23 cellular contexts compared by ENCODE assay signal in genomic region chr3:23889401-23889800, GRCh38. TPM values are rescaled to one million over a fixed set of nuclear protein-coding genes. Genes with fewer than 3 reads are reported as not detected.
DNase-seq lines count a peak whose midpoint lies in the region; ATAC-seq, FAIRE-seq and TF ChIP-seq lines count a peak whose summit lies in the region.
"Had no signal": no experiment of that assay in that cellular context is flagged by ENCODE, and none has a peak within 500 bp of the region (broad histone marks: within the 10 kb centered on the region; RNA-seq: fewer than 3 reads in every experiment).

No MANE protein-coding gene starts in this region.

- no peak overlapping the region for H2AFZ ChIP-seq in GM23338

- H3K36me3 ChIP-seq in A673 (ENCODE audit: insufficient read depth, low read length, poor library complexity, severe bottlenecking) (peaks cover 37% of the 10 kb centered on the region), GM23338 (ENCODE audit: insufficient read depth) (no peaks in the 10 kb centered on the region), bronchial epithelial cell (ENCODE audit: control insufficient read depth, insufficient read depth, low read length) (no peaks in the 10 kb centered on the region)
- H3K36me3 ChIP-seq: BE2C, transverse colon had no signal

- H3K4me1 ChIP-seq in A673 (ENCODE audit: insufficient read depth, low read length, poor library complexity, severe bottlenecking) (no peaks in the 10 kb centered on the region), GM23338 (ENCODE audit: insufficient read depth) (peaks cover 16% of the 10 kb centered on the region)
- H3K4me1 ChIP-seq: BE2C, SJSA1, transverse colon had no signal

- H3K27ac Mint-ChIP-seq in GM23338 (peak overlapping the region; percentile 53; the same call in 1 of the 2 replicates), mesothelial cell of epicardium (peak overlapping the region; percentile 74)
- H3K27ac Mint-ChIP-seq in stimulated activated memory B cell treated with anti-CD40 and anti-IgM and Interleukin-4, amounts not matched to agents 10 μg/mL and 1 μg/mL and 100 μg/mL, for 72 hours: no peak overlapping the region
- H3K27ac Mint-ChIP-seq: activated CD4-positive, alpha-beta T cell treated with anti-CD3 and anti-CD28 coated beads, Interleukin-2, amount 10 ng/mL, durations not matched to agents 7 days and 5 days had no signal

- H3K9me3 Mint-ChIP-seq in GM23338 (no peaks in the 10 kb centered on the region), mesothelial cell of epicardium (no peaks in the 10 kb centered on the region)
- H3K9me3 Mint-ChIP-seq in stimulated activated memory B cell treated with anti-CD40 and anti-IgM and Interleukin-4, amounts not matched to agents 10 μg/mL and 1 μg/mL and 100 μg/mL, for 72 hours: no peaks in the 10 kb centered on the region
- H3K9me3 Mint-ChIP-seq: activated CD4-positive, alpha-beta T cell treated with anti-CD3 and anti-CD28 coated beads, Interleukin-2, amount 10 ng/mL, durations not matched to agents 7 days and 5 days; activated T-cell treated with anti-CD3 and anti-CD28 coated beads, Interleukin-2, amount 50 U/mL, for 4 hours; central memory CD8-positive, alpha-beta T cell had no signal

- intact Hi-C loops in A673 (cut with micrococcal nuclease; ENCODE audit: unreplicated experiment): loop anchor here (10.0 kb wide), 1 partner anchor 795 kb away; no protein-coding TSS in a partner anchor

- POLR2A ChIA-PET in A673 (lab: Charles Lee; ENCODE audit: low non-redundant PET): no interaction called here

- H3K4me3 ChIP-seq in A673 (ENCODE audit: low read depth, low read length, poor library complexity, severe bottlenecking) (no peak overlapping the region), GM23338 (no peak overlapping the region), bronchial epithelial cell (ENCODE audit: low read depth, low read length) (no peak overlapping the region)
- H3K4me3 ChIP-seq: GM12878, HAP-1, SJSA1, transverse colon had no signal

- H3K27me3 ChIP-seq in A673 (replicated peaks; ENCODE audit: insufficient read depth, low read depth, low read length, poor library complexity) (no peaks in the 10 kb centered on the region), GM23338 (ENCODE audit: insufficient read depth) (no peaks in the 10 kb centered on the region), bronchial epithelial cell (ENCODE audit: control insufficient read depth, insufficient read depth, low read length) (no peaks in the 10 kb centered on the region)
- H3K27me3 ChIP-seq: BE2C, SJSA1, transverse colon had no signal

- H3F3A ChIP-seq in GM23338 (replicated peaks; ENCODE audit: low read depth): no peaks in the 10 kb centered on the region

- CTCF ChIA-PET in A673 (lab: Charles Lee): no interaction called here

- no peak for DNase-seq in A673 (ENCODE audit: low spot score)
- DNase-seq in GM23338 (ENCODE audit: low spot score): no peak
- peak; percentile 72 for DNase-seq in bronchial epithelial cell (ENCODE audit: low read depth)
- DNase-seq in mesothelial cell of epicardium (ENCODE audit: low spot score in 2 of 2, unreplicated experiment in 2 of 2): no peak
- no peak for DNase-seq in hepatic stellate cell (ENCODE audit: low spot score)
- DNase-seq: activated CD4-positive, alpha-beta T cell treated with anti-CD3 and anti-CD28 coated beads, Interleukin-2, amount 10 ng/mL, durations not matched to agents 7 days and 5 days; activated T-cell treated with anti-CD3 and anti-CD28 coated beads, Interleukin-2, amount 50 U/mL, for 4 hours; BE2C; dermis blood vessel endothelial cell; mesendoderm; NCI-H1092; NCI-H1694; stimulated activated CD4-positive, alpha-beta T cell treated with anti-CD3 and anti-CD28 coated beads, Interleukin-4, amount 100 ng/mL, for 24 hours; T1000; transverse colon had no signal

- no peaks in the 10 kb centered on the region for H3K9me2 ChIP-seq in GM23338 (ENCODE audit: insufficient read depth)

- peaks cover 8% of the 10 kb centered on the region for H3K27me3 Mint-ChIP-seq in GM23338 (ENCODE audit: insufficient read depth, low read depth, poor library complexity)
- H3K27me3 Mint-ChIP-seq in mesothelial cell of epicardium (ENCODE audit: low read depth): no peaks in the 10 kb centered on the region
- no peaks in the 10 kb centered on the region for H3K27me3 Mint-ChIP-seq in stimulated activated memory B cell treated with anti-CD40 and anti-IgM and Interleukin-4, amounts not matched to agents 10 μg/mL and 1 μg/mL and 100 μg/mL, for 72 hours
- H3K27me3 Mint-ChIP-seq: activated CD4-positive, alpha-beta T cell treated with anti-CD3 and anti-CD28 coated beads, Interleukin-2, amount 10 ng/mL, durations not matched to agents 7 days and 5 days; central memory CD8-positive, alpha-beta T cell had no signal

- ATAC-seq in GM23338 (no peak), HG03196 (IDR thresholded peaks at IDR 0.05; ENCODE audit: unreplicated experiment) (no peak), HG03025 (IDR thresholded peaks at IDR 0.05; ENCODE audit: low FRiP score, unreplicated experiment) (no peak)
- no peak for ATAC-seq in stimulated activated memory B cell treated with anti-CD40 and anti-IgM and Interleukin-4, amounts not matched to agents 10 μg/mL and 1 μg/mL and 100 μg/mL, for 72 hours
- ATAC-seq: activated T-cell treated with anti-CD3 and anti-CD28 coated beads, Interleukin-2, amount 50 U/mL, for 4 hours had no signal

- H3K4me2 ChIP-seq in GM23338: no peak overlapping the region

- BruUV-seq in A673 (replicated peaks; lab: Mats Ljungman, UMichigan): no TSS peak

- no peak for TF ChIP-seq CTCF in A673 (conservative IDR thresholded peaks at IDR 0.05; ENCODE audit: low read depth, low read length)
- TF ChIP-seq CTCF in GM23338 (conservative IDR thresholded peaks at IDR 0.05; ENCODE audit: low read depth in 2 of 2): no peak
- TF ChIP-seq CTCF in bronchial epithelial cell (IDR thresholded peaks at IDR 0.05; ENCODE audit: insufficient read depth, low read length, severe bottlenecking): no peak
- TF ChIP-seq CTCF in mesothelial cell of epicardium (IDR thresholded peaks at IDR 0.05; ENCODE audit: unreplicated experiment): no peak

- H3K4me3 Mint-ChIP-seq in GM23338: no peak overlapping the region
- no peak overlapping the region for H3K4me3 Mint-ChIP-seq in mesothelial cell of epicardium
- H3K4me3 Mint-ChIP-seq in stimulated activated memory B cell treated with anti-CD40 and anti-IgM and Interleukin-4, amounts not matched to agents 10 μg/mL and 1 μg/mL and 100 μg/mL, for 72 hours: no peak overlapping the region
- H3K4me3 Mint-ChIP-seq: activated CD4-positive, alpha-beta T cell treated with anti-CD3 and anti-CD28 coated beads, Interleukin-2, amount 10 ng/mL, durations not matched to agents 7 days and 5 days; activated T-cell treated with anti-CD3 and anti-CD28 coated beads, Interleukin-2, amount 50 U/mL, for 4 hours; central memory CD8-positive, alpha-beta T cell had no signal

- H3K36me3 Mint-ChIP-seq in GM23338 (ENCODE audit: low read depth): peaks cover 28% of the 10 kb centered on the region
- peaks cover 6% of the 10 kb centered on the region for H3K36me3 Mint-ChIP-seq in mesothelial cell of epicardium
- peaks cover 13% of the 10 kb centered on the region for H3K36me3 Mint-ChIP-seq in stimulated activated memory B cell treated with anti-CD40 and anti-IgM and Interleukin-4, amounts not matched to agents 10 μg/mL and 1 μg/mL and 100 μg/mL, for 72 hours

- H3K4me1 Mint-ChIP-seq in GM23338 (peaks cover 29% of the 10 kb centered on the region; the same call in 2 of the 3 replicates), mesothelial cell of epicardium (peaks cover 6% of the 10 kb centered on the region)
- no peaks in the 10 kb centered on the region for H3K4me1 Mint-ChIP-seq in stimulated activated memory B cell treated with anti-CD40 and anti-IgM and Interleukin-4, amounts not matched to agents 10 μg/mL and 1 μg/mL and 100 μg/mL, for 72 hours

- H3K27ac ChIP-seq in A673 (ENCODE audit: low read depth, low read length, poor library complexity, severe bottlenecking) (peak overlapping the region; percentile 26), GM23338 (ENCODE audit: low read depth) (peak overlapping the region; percentile 6)
- H3K27ac ChIP-seq: RWPE1, SJSA1, transverse colon had no signal

- H3K9me3 ChIP-seq in A673 (ENCODE audit: low read depth, low read length, poor library complexity, severe bottlenecking): no peaks in the 10 kb centered on the region
- H3K9me3 ChIP-seq: BE2C, HAP-1, SJSA1, transverse colon had no signal

- H4K20me1 ChIP-seq in GM23338 (replicated peaks; ENCODE audit: insufficient read depth): peaks cover 16% of the 10 kb centered on the region

- no peak for FAIRE-seq in bronchial epithelial cell (lab: Jason Lieb, UNC)
- FAIRE-seq: GM12878 had no signal

- H3K79me2 ChIP-seq in GM23338 (replicated peaks; ENCODE audit: insufficient read depth): peaks cover 24% of the 10 kb centered on the region; the same call in 1 of the 2 replicates

TF ChIP-seq in GM23338, 12 proteins besides CTCF, POLR2A, EP300 and RAD21 (continues in another document):
- no peak for TF ChIP-seq CREB1 (CRISPR knock-in tag; IDR thresholded peaks at IDR 0.05; ENCODE audit: low read depth)
- no peak for TF ChIP-seq EZH2phosphoT487 (IDR thresholded peaks at IDR 0.05; ENCODE audit: unreplicated experiment)

RNA-seq across cellular contexts. Expression of gene NKIRAS1, which starts 27.4 kb away (rescaled TPM):
- 17.9 and 23.0 TPM in 2 replicates for total RNA-seq in A673 (2021)
- 7.6 and 9.7 TPM in 2 replicates for total RNA-seq in GM23338 (2014; rRNA removed; shearing (Covaris generic))
- 5.9 and 9.2 TPM in 2 replicates for polyA plus RNA-seq in GM23338 (2016; fragmentation: Nextera tagmentation; extraction: Ambion mirVana)
- total RNA-seq in bronchial epithelial cell: 11.8 and 13.2 TPM in 2 replicates
- 8.0 to 8.7 TPM (median 8.1 TPM) in 3 replicates for total RNA-seq in mesothelial cell of epicardium

RNA-seq across cellular contexts. Expression of gene RPL15, which starts 27.5 kb away (rescaled TPM):
- total RNA-seq in A673 (2021) (1,911 and 1,939 TPM in 2 replicates), bronchial epithelial cell (2,265 and 4,496 TPM in 2 replicates), mesothelial cell of epicardium (1,989 to 2,052 TPM (median 2,046 TPM) in 3 replicates)
- total RNA-seq in GM23338 (2014; rRNA removed; shearing (Covaris generic)): 2,713 and 2,868 TPM in 2 replicates
- polyA plus RNA-seq in GM23338 (2016; fragmentation: Nextera tagmentation; extraction: Ambion mirVana): 3,117 and 3,223 TPM in 2 replicates

RNA-seq across cellular contexts. Expression of gene NR1D2, which starts 55.7 kb away (rescaled TPM):
- total RNA-seq in A673 (2021) (8.7 and 9.2 TPM in 2 replicates), bronchial epithelial cell (24.6 and 34.0 TPM in 2 replicates), mesothelial cell of epicardium (26.1 to 29.2 TPM (median 27.3 TPM) in 3 replicates)
- 18.6 and 20.7 TPM in 2 replicates for total RNA-seq in GM23338 (2014; rRNA removed; shearing (Covaris generic))
- polyA plus RNA-seq in GM23338 (2016; fragmentation: Nextera tagmentation; extraction: Ambion mirVana): 4.6 and 6.6 TPM in 2 replicates
